In the genomic region with DNA sequence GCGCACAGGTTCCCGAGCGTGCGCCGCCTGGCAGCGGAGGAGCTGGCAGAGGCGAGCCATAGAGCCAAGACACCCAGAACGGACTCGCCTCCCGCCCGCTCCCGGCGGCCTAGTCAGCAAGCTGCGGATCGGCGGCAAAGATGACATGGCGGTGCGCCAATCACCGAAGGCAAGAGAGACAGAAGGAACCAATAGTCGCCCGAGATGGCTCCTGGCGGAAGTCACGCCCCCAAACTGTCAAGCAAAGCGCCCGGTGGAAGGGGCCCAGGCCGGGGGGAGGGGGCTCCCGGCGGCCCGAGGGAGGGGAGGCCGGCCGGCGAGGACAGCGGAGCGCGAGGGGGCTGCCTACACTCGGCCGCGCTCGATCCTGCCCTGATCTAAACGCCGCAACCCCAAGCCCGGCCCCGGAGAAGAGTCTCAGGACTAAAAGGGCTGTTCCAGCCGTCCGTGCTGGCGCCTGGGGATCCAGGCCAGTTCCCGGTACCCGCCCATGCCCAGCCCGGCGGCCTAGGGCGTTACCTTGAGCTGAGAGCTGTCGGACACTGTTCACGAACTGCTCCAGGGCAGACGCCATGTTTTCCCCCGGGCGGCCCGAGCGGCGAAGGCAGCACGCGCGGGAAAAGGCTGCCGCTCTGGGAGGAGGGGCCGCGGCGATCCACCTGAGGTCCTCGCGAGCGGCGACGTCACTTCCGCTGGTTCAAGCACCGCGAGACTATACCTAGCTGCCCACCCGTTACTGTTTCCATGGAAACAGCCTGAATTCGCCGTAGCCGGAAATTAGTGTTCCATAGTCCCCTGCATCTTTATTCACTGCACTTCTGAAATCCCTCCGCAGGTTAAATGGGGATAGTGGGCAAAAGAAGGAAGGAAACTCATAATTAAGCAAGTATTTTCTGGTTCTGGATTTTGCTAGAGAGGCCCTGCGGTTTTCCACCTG, we compare ENCODE assay signal across 8 cellular contexts. TPM values are rescaled to one million over a fixed set of nuclear protein-coding genes. Genes with fewer than 3 reads are reported as not detected.
A peak's percentile ranks its signal among the peaks of the same experiment; 100 is the strongest.
DNase-seq lines count a peak whose midpoint lies in the region; ATAC-seq and TF ChIP-seq lines count a peak whose summit lies in the region.

A gene (minus strand): TSS at position 634 of the 937 bp plus-strand sequence. CDS start 60 bp downstream, at position 574.

- H3K9me3 Mint-ChIP-seq in T-helper 2 cell treated with Interferon-gamma antibody and Interleukin-4, amounts not matched to agents 5 μg/mL and 100 μg/mL, for 36 hours: no peaks in the 10 kb centered on the region

- intact Hi-C loops in ascending aorta (cut with DNase I): loop anchor here (1.0 to 5.0 kb wide), 4 partner anchors 22 to 756 kb away; a partner anchor contains a TSS
- intact Hi-C loops in right cardiac atrium (cut with DNase I): no loop called here
- intact Hi-C loops in vagina (cut with DNase I): no loop called here

- DNase-seq in NCI-H1930 (lab: John Stamatoyannopoulos, UW): peak; percentile 95 to 96
- DNase-seq in T-helper 2 cell treated with Interferon-gamma antibody and Interleukin-4, amounts not matched to agents 5 μg/mL and 100 μg/mL, for 36 hours (ENCODE audit: low spot score): peak; percentile 96
- peak; percentile 88 to 99 for DNase-seq in ascending aorta (ENCODE audit: low spot score in 2 of 2)
- peak; percentile 99 to 100 (median 99) for DNase-seq in right cardiac atrium
- DNase-seq in putamen (ENCODE audit: low spot score): peak; percentile 98
- DNase-seq in vagina (ENCODE audit: extremely low spot score in 2 of 2): peak; percentile 97 to 98

- H3K4me1 Mint-ChIP-seq in T-helper 2 cell treated with Interferon-gamma antibody and Interleukin-4, amounts not matched to agents 5 μg/mL and 100 μg/mL, for 36 hours (ENCODE audit: low read depth): peaks cover 32% of the 10 kb centered on the region

- H3K27ac Mint-ChIP-seq in T-helper 2 cell treated with Interferon-gamma antibody and Interleukin-4, amounts not matched to agents 5 μg/mL and 100 μg/mL, for 36 hours: peak within 1 kb of the TSS; percentile 93

- no peaks in the 10 kb centered on the region for H3K27me3 Mint-ChIP-seq in T-helper 2 cell treated with Interferon-gamma antibody and Interleukin-4, amounts not matched to agents 5 μg/mL and 100 μg/mL, for 36 hours (ENCODE audit: low read depth)

- H3K27me3 ChIP-seq in ascending aorta (no peaks in the 10 kb centered on the region), right cardiac atrium (ENCODE audit: control insufficient read depth, insufficient read depth) (no peaks in the 10 kb centered on the region), vagina (no peaks in the 10 kb centered on the region)

- H3K9me3 ChIP-seq in ascending aorta (no peaks in the 10 kb centered on the region), right cardiac atrium (ENCODE audit: control insufficient read depth, low read length) (no peaks in the 10 kb centered on the region), vagina (no peaks in the 10 kb centered on the region)

- peak within 1 kb of the TSS; percentile 97 to 98 for H3K27ac ChIP-seq in ascending aorta
- peak within 1 kb of the TSS; percentile 86 for H3K27ac ChIP-seq in right cardiac atrium (ENCODE audit: low read length)
- H3K27ac ChIP-seq in vagina: peak within 1 kb of the TSS; percentile 93

- TF ChIP-seq POLR2A in vagina (IDR thresholded peaks at IDR 0.05): peak in 1 of 2 donors; percentile 61

- H3K36me3 ChIP-seq in ascending aorta: no peaks in the 10 kb centered on the region
- H3K36me3 ChIP-seq in vagina: peaks cover 0 to under 1% of the 10 kb centered on the region in 2 donors

- peaks cover 17% of the 10 kb centered on the region for H3K36me3 Mint-ChIP-seq in T-helper 2 cell treated with Interferon-gamma antibody and Interleukin-4, amounts not matched to agents 5 μg/mL and 100 μg/mL, for 36 hours (ENCODE audit: low read depth)

- ATAC-seq in GM18502 (IDR thresholded peaks at IDR 0.05; ENCODE audit: poor library complexity, unreplicated experiment) (peak; percentile 89), HG02970 (IDR thresholded peaks at IDR 0.05; ENCODE audit: low FRiP score, unreplicated experiment) (peak; percentile 93), right cardiac atrium (peak; percentile 98)

- peaks cover 5 to 14% of the 10 kb centered on the region in 2 donors for H3K4me1 ChIP-seq in ascending aorta
- H3K4me1 ChIP-seq in right cardiac atrium (ENCODE audit: control insufficient read depth, insufficient read depth, low read length): peaks cover 2% of the 10 kb centered on the region
- H3K4me1 ChIP-seq in vagina: peaks cover 21% of the 10 kb centered on the region

- TF ChIP-seq CTCF in ascending aorta (IDR thresholded peaks at IDR 0.05) (no peak), vagina (IDR thresholded peaks at IDR 0.05) (no peak)

- under 1% methylated on average over 80 of the region's 80 CpGs for WGBS in right cardiac atrium

- H3K4me3 ChIP-seq in ascending aorta: peak within 1 kb of the TSS; percentile 88 to 92
- H3K4me3 ChIP-seq in right cardiac atrium (ENCODE audit: low read length): peak within 1 kb of the TSS; percentile 61
- peak within 1 kb of the TSS; percentile 81 to 93 for H3K4me3 ChIP-seq in vagina

- peak within 1 kb of the TSS; percentile 94 for H3K4me3 Mint-ChIP-seq in T-helper 2 cell treated with Interferon-gamma antibody and Interleukin-4, amounts not matched to agents 5 μg/mL and 100 μg/mL, for 36 hours

RNA-seq across cellular contexts. Expression of the gene that starts here (rescaled TPM):
- total RNA-seq in ascending aorta: 36.6 TPM
- total RNA-seq in right cardiac atrium: 10 to 100 TPM; 52.2 to 65.7 (median 57.2) TPM
- 52.0 TPM for polyA plus RNA-seq in right cardiac atrium
- 48.1 TPM for total RNA-seq in vagina

Comparison
In these comparisons a context has a peak if more than half of its experiments do, and no peak if none do; other contexts are left out.
1. Peak in every context shown above with its lines: DNase-seq, ATAC-seq, H3K4me3 ChIP-seq and H3K27ac ChIP-seq.